ENCODE assay signal across 8 cellular contexts in the genomic region with DNA sequence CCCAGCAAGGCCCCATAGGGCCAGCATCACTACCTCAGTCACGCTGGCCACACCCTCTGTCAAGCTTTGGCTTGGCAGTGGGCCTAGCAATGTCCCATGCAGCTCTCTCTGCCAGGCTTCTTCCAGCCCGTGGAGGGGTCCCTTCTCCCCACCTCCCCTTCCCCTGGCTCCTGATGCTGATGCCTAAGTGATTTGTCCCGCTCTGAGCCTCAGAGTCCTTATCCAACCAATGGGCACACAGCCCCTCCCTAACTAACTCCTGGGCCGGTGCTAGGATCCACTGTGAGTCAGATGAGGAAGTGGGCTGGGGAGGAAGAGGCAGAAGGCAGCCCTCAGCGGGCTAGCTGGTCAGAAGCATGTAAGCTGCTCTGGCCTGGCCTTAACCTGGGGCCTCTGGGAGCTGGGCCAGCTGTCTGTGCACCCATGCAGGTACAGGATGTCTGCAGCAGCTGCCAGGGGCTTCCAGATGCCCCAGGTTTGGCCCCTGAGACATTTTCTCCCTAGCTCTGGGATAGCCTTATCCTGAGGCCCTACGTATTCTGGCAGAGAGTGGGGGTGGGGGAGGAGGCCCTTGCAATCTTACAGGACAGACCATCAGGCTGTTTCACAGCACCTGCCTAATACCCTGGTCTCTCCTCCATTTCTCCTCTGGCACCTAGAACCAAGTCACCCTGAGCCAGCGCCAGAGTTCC. TPM values are rescaled to one million over a fixed set of nuclear protein-coding genes. Genes with fewer than 3 reads are reported as not detected.
DNase-seq lines count a peak whose midpoint lies in the region; ATAC-seq and TF ChIP-seq lines count a peak whose summit lies in the region.

No MANE protein-coding gene starts in this region.

- 20% methylated on average over 1 of the region's 7 CpGs; no CpG with 5 or more reads in 1 of the 2 donors for WGBS in gastroesophageal sphincter (ENCODE audit: low coverage in 1 of 2), 2 donors

- no TSS peak for BruUV-seq in Caco-2 (replicated peaks; lab: Mats Ljungman, UMichigan)

- intact Hi-C loops in Caco-2 (cut with micrococcal nuclease; ENCODE audit: unreplicated experiment): loop anchor here (5.0 kb wide), 2 partner anchors 50 to 70 kb away; a partner anchor contains a TSS
- intact Hi-C loops in activated B cell treated with CpG ODN at 0.5 μM for 24 hours (cut with micrococcal nuclease): no loop called here

- H3K4me3 Mint-ChIP-seq in Caco-2 (ENCODE audit: unreplicated experiment): peak overlapping the region; percentile 86
- H3K4me3 Mint-ChIP-seq in activated B cell treated with CpG ODN at 0.5 μM for 24 hours: peak overlapping the region; percentile 64

- peaks cover 19% of the 10 kb centered on the region for H3K4me1 ChIP-seq in Caco-2
- H3K4me1 ChIP-seq in gastroesophageal sphincter: peaks cover 7 to 74% (median 38%) of the 10 kb centered on the region in 3 donors
- H3K4me1 ChIP-seq in HAP-1: peaks cover 13% of the 10 kb centered on the region

- H3K4me1 Mint-ChIP-seq in Caco-2 (ENCODE audit: low read depth, unreplicated experiment): no peaks in the 10 kb centered on the region
- peaks cover 22% of the 10 kb centered on the region for H3K4me1 Mint-ChIP-seq in activated B cell treated with CpG ODN at 0.5 μM for 24 hours

- peak overlapping the region; percentile 77 to 97 (median 94) for H3K27ac ChIP-seq in gastroesophageal sphincter

- peak; percentile 64 to 65 for TF ChIP-seq POLR2A in gastroesophageal sphincter (IDR thresholded peaks at IDR 0.05)

- POLR2A ChIA-PET in Caco-2 (lab: Charles Lee): no interaction called here
- POLR2A ChIA-PET in activated B cell treated with CpG ODN at 0.5 μM for 24 hours (lab: Charles Lee): interaction anchor here (0.9 to 2.0 kb wide), 2 partner anchors 9 to 11 kb away, joined by 3 to 7 read pairs; no protein-coding TSS in a partner anchor

- H3K36me3 Mint-ChIP-seq in Caco-2 (ENCODE audit: insufficient read depth, unreplicated experiment) (peaks cover 48% of the 10 kb centered on the region), activated B cell treated with CpG ODN at 0.5 μM for 24 hours (ENCODE audit: low read depth) (peaks cover 15% of the 10 kb centered on the region)

- in situ Hi-C loops in HAP-1 (cut with MboI; ENCODE audit: low sequenced_read_pairs): no loop called here

- H3K27me3 ChIP-seq in Caco-2 (replicated peaks; ENCODE audit: control insufficient read depth, insufficient read depth, low read length): no peaks in the 10 kb centered on the region
- no peaks in the 10 kb centered on the region for H3K27me3 ChIP-seq in gastroesophageal sphincter
- no peaks in the 10 kb centered on the region for H3K27me3 ChIP-seq in HAP-1 (ENCODE audit: low read depth)

- no peaks in the 10 kb centered on the region for H3K27me3 Mint-ChIP-seq in Caco-2 (ENCODE audit: insufficient read depth, unreplicated experiment)
- H3K27me3 Mint-ChIP-seq in activated B cell treated with CpG ODN at 0.5 μM for 24 hours: peaks cover 2% of the 10 kb centered on the region

- TF ChIP-seq CTCF in Caco-2 (IDR thresholded peaks at IDR 0.05; ENCODE audit: insufficient read depth in 1 of 2, low read depth in 1 of 2, low read length in 1 of 2, severe bottlenecking in 1 of 2, unreplicated experiment in 1 of 2) (no peak), activated B cell treated with CpG ODN at 0.5 μM for 24 hours (IDR thresholded peaks at IDR 0.05) (no peak), gastroesophageal sphincter (IDR thresholded peaks at IDR 0.05) (no peak)

- TF ChIP-seq EP300 in gastroesophageal sphincter (IDR thresholded peaks at IDR 0.05): no peak

- no peaks in the 10 kb centered on the region for H3K9me3 Mint-ChIP-seq in Caco-2 (ENCODE audit: unreplicated experiment)
- no peaks in the 10 kb centered on the region for H3K9me3 Mint-ChIP-seq in activated B cell treated with CpG ODN at 0.5 μM for 24 hours

- peak overlapping the region; percentile 79; the same call in 1 of the 2 replicates for H3K4me3 ChIP-seq in Caco-2 (ENCODE audit: low read depth, low read length)
- peak overlapping the region; percentile 92 to 95 for H3K4me3 ChIP-seq in gastroesophageal sphincter
- no peak overlapping the region for H3K4me3 ChIP-seq in HAP-1

- H3K36me3 ChIP-seq in Caco-2 (ENCODE audit: control insufficient read depth, insufficient read depth, low read length): no peaks in the 10 kb centered on the region; the same call in 1 of the 2 replicates
- peaks cover 0 to 21% of the 10 kb centered on the region in 2 donors for H3K36me3 ChIP-seq in gastroesophageal sphincter
- peaks cover 9% of the 10 kb centered on the region; the same call in 1 of the 2 replicates for H3K36me3 ChIP-seq in HAP-1 (replicated peaks)

- CTCF ChIA-PET in Caco-2 (lab: Charles Lee): interaction anchor here (0.6 kb wide), 1 partner anchor 403 kb away, joined by 3 read pairs; no protein-coding TSS in a partner anchor
- CTCF ChIA-PET in activated B cell treated with CpG ODN at 0.5 μM for 24 hours (lab: Charles Lee): interaction anchor here (0.7 kb wide), 1 partner anchor 58 kb away, joined by 4 read pairs; no protein-coding TSS in a partner anchor

- H3K9me3 ChIP-seq in Caco-2 (no peaks in the 10 kb centered on the region), gastroesophageal sphincter (no peaks in the 10 kb centered on the region), HAP-1 (no peaks in the 10 kb centered on the region)

- ATAC-seq in GM19452 (IDR thresholded peaks at IDR 0.05; ENCODE audit: unreplicated experiment): peak; percentile 68
- ATAC-seq in activated B cell treated with CpG ODN at 0.5 μM for 24 hours (ENCODE audit: low read depth): peak; percentile 66
- peak; percentile 51 for ATAC-seq in gastroesophageal sphincter

- DNase-seq in Caco-2: no peak
- DNase-seq in HUDEP-2 (lab: John Stamatoyannopoulos, UW; ENCODE audit: unreplicated experiment in 76 of 76): peak in 46 of 76 experiments; percentile 7 to 67 (median 37)
- DNase-seq in activated B cell treated with CpG ODN at 0.5 μM for 24 hours: no peak
- peak; percentile 62 for DNase-seq in occipital lobe (lab: John Stamatoyannopoulos, UW)
- no peak for DNase-seq in stimulated activated CD4-positive, alpha-beta T cell treated with anti-CD3 and anti-CD28 coated beads, Interleukin-4, amount 100 ng/mL, for 4 hours
- no peak for DNase-seq in HAP-1 (ENCODE audit: low spot score in 2 of 2)

- H3K27ac Mint-ChIP-seq in Caco-2 (ENCODE audit: unreplicated experiment) (peak overlapping the region; percentile 73), activated B cell treated with CpG ODN at 0.5 μM for 24 hours (peak overlapping the region; percentile 61)

RNA-seq across cellular contexts. Expression of a gene that starts 0.7 kb away (rescaled TPM):
- 4.8 and 5.2 TPM in 2 replicates for total RNA-seq in Caco-2 (2022)
- 0.88 and 1.1 TPM in 2 replicates for total RNA-seq in activated B cell treated with CpG ODN at 0.5 μM for 24 hours
- total RNA-seq in gastroesophageal sphincter: 100 to 1,000 TPM in 3 of 4 donors, 10 to 100 TPM in 1; 86.8 to 152 (median 110) TPM
- total RNA-seq in occipital lobe: 22.1 TPM

RNA-seq across cellular contexts. Expression of a gene that starts 32.6 kb away (rescaled TPM):
- total RNA-seq in Caco-2 (2022) (not detected in 2 replicates), activated B cell treated with CpG ODN at 0.5 μM for 24 hours (not detected in 2 replicates), gastroesophageal sphincter (not detected), occipital lobe (not detected)

RNA-seq across cellular contexts. Expression of a gene that starts 49.8 kb away (rescaled TPM):
- total RNA-seq in Caco-2 (2022) (not detected in 2 replicates), activated B cell treated with CpG ODN at 0.5 μM for 24 hours (not detected in 2 replicates), gastroesophageal sphincter (1 to 10 TPM in 1 of 4 donors, under 1 TPM in 1, not detected in 2; 0.23 to 1.2 TPM), occipital lobe (not detected)

RNA-seq across cellular contexts. Expression of a gene that starts 52.3 kb away (rescaled TPM):
- 66.6 and 67.9 TPM in 2 replicates for total RNA-seq in Caco-2 (2022)
- 107 and 126 TPM in 2 replicates for total RNA-seq in activated B cell treated with CpG ODN at 0.5 μM for 24 hours
- total RNA-seq in gastroesophageal sphincter: 100 to 1,000 TPM in 1 of 4 donors, 10 to 100 TPM in 3; 17.9 to 134 (median 56.3) TPM
- total RNA-seq in occipital lobe: 246 TPM

Comparison
In these comparisons a context has a peak if more than half of its experiments do, and no peak if none do; other contexts are left out.
1. DNase-seq: peak in HUDEP-2 (46 of 76) and occipital lobe (single experiment); none in Caco-2 (0 of 2), activated B cell treated with CpG ODN at 0.5 μM for 24 hours (single experiment), stimulated activated CD4-positive, alpha-beta T cell treated with anti-CD3 and anti-CD28 coated beads, Interleukin-4, amount 100 ng/mL, for 4 hours (0 of 2) and HAP-1 (0 of 2).
2. Peak in every context shown above with its lines, with median percentiles within 50 percentile points of each other: ATAC-seq.